Comparison of ENCODE assay signal across 12 cellular contexts in the genomic region with DNA sequence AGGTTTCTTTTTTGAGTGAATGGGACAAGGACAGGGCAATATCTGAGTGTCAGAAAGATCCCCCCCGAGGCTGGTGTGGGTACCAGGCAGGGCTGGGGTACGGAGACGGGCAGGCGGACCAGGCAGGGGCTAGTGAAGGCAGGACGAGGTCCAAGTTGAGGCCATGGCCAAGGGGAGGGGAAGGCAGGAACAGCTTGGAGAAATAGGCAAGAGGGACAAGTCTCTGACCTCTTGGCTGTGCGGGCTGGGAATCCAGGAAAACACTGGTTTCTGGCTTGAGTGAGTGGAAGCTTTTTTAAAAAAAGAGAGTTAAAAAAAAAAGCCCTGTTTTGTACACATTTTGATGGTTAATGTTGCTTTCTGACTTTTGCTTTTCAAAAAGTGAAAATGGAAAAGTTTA. TPM values are rescaled to one million over a fixed set of nuclear protein-coding genes. Genes with fewer than 3 reads are reported as not detected.
DNase-seq lines count a peak whose midpoint lies in the region; ATAC-seq and TF ChIP-seq lines count a peak whose summit lies in the region.
"Had no signal": no experiment of that assay in that cellular context is flagged by ENCODE, and none has a peak within 500 bp of the region (broad histone marks: within the 10 kb centered on the region; RNA-seq: fewer than 3 reads in every experiment).

No MANE protein-coding gene starts in this region.

- no peak overlapping the region for H3K27ac Mint-ChIP-seq in stimulated activated memory B cell treated with anti-CD40 and anti-IgM and Interleukin-4, amounts not matched to agents 10 μg/mL and 1 μg/mL and 100 μg/mL, for 72 hours
- H3K27ac Mint-ChIP-seq: activated naive CD8-positive, alpha-beta T cell treated with anti-CD3 and anti-CD28 coated beads for 36 hours; B cell had no signal

- H2AK9ac ChIP-seq in IMR-90 (replicated peaks; ENCODE audit: low read depth, low read length, poor library complexity): peak overlapping the region; percentile 21

- H3F3A ChIP-seq in smooth muscle cell (ENCODE audit: low read depth): peaks cover 31% of the 10 kb centered on the region

- peak overlapping the region; percentile 94 for H2BK120ac ChIP-seq in IMR-90 (ENCODE audit: low read depth, low read length)

- 81% methylated on average over 5 of the region's 6 CpGs; no CpG with 5 or more reads in 1 of the 2 experiments for WGBS in IMR-90 (ENCODE audit: extremely low coverage in 2 of 2, insufficient read length in 1 of 2), 2 experiments
- WGBS in smooth muscle cell (ENCODE audit: low lambda C conversion rate): 90% methylated on average over 6 of the region's 6 CpGs

- H4K20me1 ChIP-seq in IMR-90 (ENCODE audit: insufficient read depth, low read length): peaks cover 9% of the 10 kb centered on the region
- no peaks in the 10 kb centered on the region for H4K20me1 ChIP-seq in smooth muscle cell (ENCODE audit: low read depth)

- H3K56ac ChIP-seq in IMR-90 (ENCODE audit: extremely low read depth, insufficient read depth, low read length): no peak overlapping the region

- intact Hi-C loops in IMR-90 (cut with micrococcal nuclease): no loop called here
- intact Hi-C loops in lower lobe of right lung (cut with DNase I): no loop called here

- peak overlapping the region; percentile 97; the same call in 2 of the 3 replicates for H2BK15ac ChIP-seq in IMR-90 (ENCODE audit: low read depth, low read length)

- no peak for ATAC-seq in IMR-90 (ENCODE audit: low read depth)
- no peak for ATAC-seq in lower lobe of right lung
- no peak for ATAC-seq in GM18909 (IDR thresholded peaks at IDR 0.05; ENCODE audit: poor library complexity, unreplicated experiment)
- no peak for ATAC-seq in stimulated activated memory B cell treated with anti-CD40 and anti-IgM and Interleukin-4, amounts not matched to agents 10 μg/mL and 1 μg/mL and 100 μg/mL, for 72 hours

- H3K14ac ChIP-seq in IMR-90 (replicated peaks; ENCODE audit: low read depth, low read length): peak overlapping the region; percentile 65

- in situ Hi-C loops in IMR-90 (cut with MboI; ENCODE audit: low sequenced_read_pairs): no loop called here

- H2BK20ac ChIP-seq in IMR-90 (ENCODE audit: low read depth, low read length): peak overlapping the region; percentile 81

- peak overlapping the region; percentile 88 for H3K4ac ChIP-seq in IMR-90 (ENCODE audit: low read depth, low read length)

- H3K79me1 ChIP-seq in IMR-90 (ENCODE audit: low read depth in 1 of 2, low read length in 2 of 2): peaks cover 51 to 89% of the 10 kb centered on the region in 2 experiments

- H3K18ac ChIP-seq in IMR-90 (ENCODE audit: low read depth, low read length): peak overlapping the region; percentile 66

- H2AFZ ChIP-seq in IMR-90 (replicated peaks; ENCODE audit: low read length, poor library complexity): no peak overlapping the region
- H2AFZ ChIP-seq in smooth muscle cell (ENCODE audit: low read depth): no peak overlapping the region

- H3K9ac ChIP-seq in IMR-90 (ENCODE audit: low read depth, low read length) (peak overlapping the region; percentile 34), smooth muscle cell (ENCODE audit: low read depth) (no peak overlapping the region)

- H3K27me3 Mint-ChIP-seq in stimulated activated memory B cell treated with anti-CD40 and anti-IgM and Interleukin-4, amounts not matched to agents 10 μg/mL and 1 μg/mL and 100 μg/mL, for 72 hours: peaks cover 21% of the 10 kb centered on the region

- POLR2A ChIA-PET in IMR-90 (lab: Charles Lee; ENCODE audit: unreplicated experiment): interaction anchor here (0.7 kb wide), 1 partner anchor 92 kb away, joined by 5 read pairs; no protein-coding TSS in a partner anchor

- H3K23ac ChIP-seq in IMR-90 (ENCODE audit: low read depth, low read length): peak overlapping the region; percentile 20; the same call in 1 of the 2 replicates

- CTCF ChIA-PET in IMR-90 (lab: Yijun Ruan, JAX): no interaction called here

- H3K79me2 ChIP-seq in smooth muscle cell (ENCODE audit: low read depth): peaks cover 72% of the 10 kb centered on the region

- peaks cover 45% of the 10 kb centered on the region for H3K9me1 ChIP-seq in IMR-90 (ENCODE audit: insufficient read depth, low read length)

- H3K9me3 ChIP-seq in IMR-90 (ENCODE audit: control insufficient read depth, insufficient read depth, low read length) (no peaks in the 10 kb centered on the region), lower lobe of right lung (no peaks in the 10 kb centered on the region), smooth muscle cell (replicated peaks; ENCODE audit: low read depth) (no peaks in the 10 kb centered on the region)

- no peak for TF ChIP-seq RAD21 in IMR-90 (IDR thresholded peaks at IDR 0.05; ENCODE audit: low read length)

- H4K5ac ChIP-seq in IMR-90 (ENCODE audit: low read depth, low read length): peak overlapping the region; percentile 80

- DNase-seq in IMR-90 (no peak), epithelial cell of prostate (ENCODE audit: low read depth, low spot score) (no peak), lower lobe of right lung (no peak), smooth muscle cell (lab: John Stamatoyannopoulos, UW; ENCODE audit: unreplicated experiment) (no peak), NCI-H2227 treated with DMSO at 0.1 percent for 48 hours (lab: John Stamatoyannopoulos, UW) (no peak), NCI-H82 (lab: John Stamatoyannopoulos, UW) (no peak)
- DNase-seq: activated naive CD8-positive, alpha-beta T cell treated with anti-CD3 and anti-CD28 coated beads for 36 hours; dorsolateral prefrontal cortex; NCI-H1048 had no signal

- H3K27me3 ChIP-seq in IMR-90 (ENCODE audit: control insufficient read depth, insufficient read depth, low read length) (no peaks in the 10 kb centered on the region), lower lobe of right lung (ENCODE audit: low read depth) (no peaks in the 10 kb centered on the region), smooth muscle cell (ENCODE audit: low read depth) (no peaks in the 10 kb centered on the region)
- H3K27me3 ChIP-seq: dorsolateral prefrontal cortex had no signal

- peak overlapping the region; percentile 95 for H2AK5ac ChIP-seq in IMR-90 (ENCODE audit: low read depth, low read length)

- TF ChIP-seq CTCF in IMR-90 (conservative IDR thresholded peaks at IDR 0.05; ENCODE audit: low read depth, low read length): no peak
- no peak for TF ChIP-seq CTCF in lower lobe of right lung (IDR thresholded peaks at IDR 0.05)
- TF ChIP-seq CTCF in smooth muscle cell (IDR thresholded peaks at IDR 0.05; ENCODE audit: borderline replicate concordance, insufficient read depth, poor library complexity, severe bottlenecking): no peak

- peaks cover 44% of the 10 kb centered on the region for H3K4me1 ChIP-seq in IMR-90 (ENCODE audit: control insufficient read depth, insufficient read depth, low read length)
- peaks cover 84% of the 10 kb centered on the region for H3K4me1 ChIP-seq in lower lobe of right lung
- H3K4me1 ChIP-seq in smooth muscle cell (ENCODE audit: low read depth): peaks cover 46% of the 10 kb centered on the region

- no peaks in the 10 kb centered on the region for H3K9me3 Mint-ChIP-seq in stimulated activated memory B cell treated with anti-CD40 and anti-IgM and Interleukin-4, amounts not matched to agents 10 μg/mL and 1 μg/mL and 100 μg/mL, for 72 hours
- H3K9me3 Mint-ChIP-seq: activated naive CD8-positive, alpha-beta T cell treated with anti-CD3 and anti-CD28 coated beads for 36 hours had no signal

- H3K4me2 ChIP-seq in IMR-90 (ENCODE audit: low read depth, low read length) (peak overlapping the region; percentile 31; the same call in 1 of the 2 replicates), smooth muscle cell (no peak overlapping the region)

- TF ChIP-seq POLR2A in IMR-90 (IDR thresholded peaks at IDR 0.05; ENCODE audit: low read depth, low read length): no peak

- H3K36me3 ChIP-seq in IMR-90 (ENCODE audit: control insufficient read depth, insufficient read depth, low read length) (no peaks in the 10 kb centered on the region; the same call in 1 of the 2 replicates), lower lobe of right lung (no peaks in the 10 kb centered on the region), smooth muscle cell (ENCODE audit: low read depth) (no peaks in the 10 kb centered on the region)

- H2BK5ac ChIP-seq in IMR-90 (ENCODE audit: low read depth, low read length, poor library complexity, severe bottlenecking): peak overlapping the region; percentile 83

- BruUV-seq in IMR-90 (replicated peaks; lab: Mats Ljungman, UMichigan): no TSS peak

- H3K36me3 Mint-ChIP-seq in stimulated activated memory B cell treated with anti-CD40 and anti-IgM and Interleukin-4, amounts not matched to agents 10 μg/mL and 1 μg/mL and 100 μg/mL, for 72 hours: no peaks in the 10 kb centered on the region
- H3K36me3 Mint-ChIP-seq: activated naive CD8-positive, alpha-beta T cell treated with anti-CD3 and anti-CD28 coated beads for 36 hours had no signal

- H3K4me1 Mint-ChIP-seq in stimulated activated memory B cell treated with anti-CD40 and anti-IgM and Interleukin-4, amounts not matched to agents 10 μg/mL and 1 μg/mL and 100 μg/mL, for 72 hours: no peaks in the 10 kb centered on the region
- H3K4me1 Mint-ChIP-seq: activated naive CD8-positive, alpha-beta T cell treated with anti-CD3 and anti-CD28 coated beads for 36 hours; B cell had no signal

- dilution Hi-C loops in IMR-90 (cut with HindIII; ENCODE audit: low sequenced_read_pairs, unreplicated experiment): no loop called here

- no peak overlapping the region for H3K4me3 Mint-ChIP-seq in stimulated activated memory B cell treated with anti-CD40 and anti-IgM and Interleukin-4, amounts not matched to agents 10 μg/mL and 1 μg/mL and 100 μg/mL, for 72 hours
- H3K4me3 Mint-ChIP-seq: activated naive CD8-positive, alpha-beta T cell treated with anti-CD3 and anti-CD28 coated beads for 36 hours; B cell had no signal

- H4K8ac ChIP-seq in IMR-90 (ENCODE audit: low read depth in 2 of 2, low read length in 2 of 2): peak overlapping the region; percentile 79 to 86

- peak overlapping the region; percentile 74 for H4K91ac ChIP-seq in IMR-90 (ENCODE audit: insufficient read depth, low read depth, low read length)

- H3K27ac ChIP-seq in IMR-90 (ENCODE audit: insufficient read depth, low read length) (peak overlapping the region; percentile 86), epithelial cell of prostate (peak overlapping the region; percentile 99), lower lobe of right lung (peak overlapping the region; percentile 47), smooth muscle cell (ENCODE audit: low read depth) (peak overlapping the region; percentile 97)

- H3K4me3 ChIP-seq in IMR-90 (ENCODE audit: insufficient read depth, low read depth, low read length) (no peak overlapping the region), lower lobe of right lung (no peak overlapping the region), smooth muscle cell (no peak overlapping the region)
- H3K4me3 ChIP-seq: dorsolateral prefrontal cortex had no signal

TF ChIP-seq in IMR-90, 13 proteins besides CTCF, POLR2A, EP300 and RAD21 (continues in another document):
- TF ChIP-seq FOS (IDR thresholded peaks at IDR 0.05; ENCODE audit: low read depth, low read length) (no peak), RFX5 (IDR thresholded peaks at IDR 0.05; ENCODE audit: low read depth, low read length) (no peak)

RNA-seq across cellular contexts. Expression of a gene that starts 30.3 kb away (rescaled TPM):
- total RNA-seq in IMR-90 (2012; rRNA removed): 19.7 and 26.9 TPM in 2 replicates
- 25.0 and 28.1 TPM in 2 replicates for polyA plus RNA-seq in IMR-90 (2012; rRNA removed)
- polyA plus RNA-seq in IMR-90 (2012; cell fraction: cytosol; rRNA removed): 10.0 and 11.4 TPM in 2 replicates
- polyA plus RNA-seq in IMR-90 (2012; cell fraction: nucleus; rRNA removed; ENCODE audit: low replicate concordance): 23.8 and 56.1 TPM in 2 replicates
- total RNA-seq in lower lobe of right lung: 24.3 TPM
- 23.1 and 24.1 TPM in 2 replicates for total RNA-seq in smooth muscle cell
- 8.8 and 14.4 TPM in 2 replicates for polyA plus RNA-seq in smooth muscle cell
- total RNA-seq: B cell had no signal

Comparison
In these comparisons a context has a peak if more than half of its experiments do, and no peak if none do; other contexts are left out.
1. H3K27ac ChIP-seq: peak in every context shown above with its lines; median percentile 99 in epithelial cell of prostate; 97 in smooth muscle cell; 86 in IMR-90; 47 in lower lobe of right lung.